8 cellular contexts compared by ENCODE assay signal in genomic region chr16:30805056-30805369, GRCh38. TPM values are rescaled to one million over a fixed set of nuclear protein-coding genes. Genes with fewer than 3 reads are reported as not detected.
A peak's percentile ranks its signal among the peaks of the same experiment; 100 is the strongest.
DNase-seq lines count a peak whose midpoint lies in the region; ATAC-seq and TF ChIP-seq lines count a peak whose summit lies in the region.

No MANE protein-coding gene starts in this region.

- TF ChIP-seq CTCF in cardiac fibroblast (IDR thresholded peaks at IDR 0.05; ENCODE audit: low read depth, low read length) (no peak), uterus (IDR thresholded peaks at IDR 0.05) (no peak)

- H3K9ac ChIP-seq in mesendoderm (ENCODE audit: low read length): peak overlapping the region; percentile 93

- no peak overlapping the region for H2AK5ac ChIP-seq in mesendoderm (ENCODE audit: low read length)

- H3K79me2 ChIP-seq in mesendoderm (ENCODE audit: control insufficient read depth, insufficient read depth, low read length): no peaks in the 10 kb centered on the region

- H3K4me3 Mint-ChIP-seq in activated T-cell treated with anti-CD3 and anti-CD28 coated beads, Interleukin-2, amount 50 U/mL, for 72 hours: peak overlapping the region; percentile 69 to 83

- no peak overlapping the region for H2BK120ac ChIP-seq in mesendoderm (ENCODE audit: low read depth, low read length)

- ATAC-seq in activated T-cell treated with anti-CD3 and anti-CD28 coated beads, Interleukin-2, amount 50 U/mL, for 72 hours (replicated peaks in 1 of 2): peak; percentile 21 to 32
- no peak for ATAC-seq in HG03135 (IDR thresholded peaks at IDR 0.05; ENCODE audit: unreplicated experiment)
- ATAC-seq in HG03139 (IDR thresholded peaks at IDR 0.05; ENCODE audit: unreplicated experiment): no peak

- intact Hi-C loops in uterus (cut with DNase I; ENCODE audit: low total_unique reads): no loop called here

- H2BK5ac ChIP-seq in mesendoderm (ENCODE audit: low read length): no peak overlapping the region

- no peak overlapping the region for H2BK15ac ChIP-seq in mesendoderm (replicated peaks; ENCODE audit: low read depth)

- peaks cover 3% of the 10 kb centered on the region for H3K4me1 ChIP-seq in mesendoderm (ENCODE audit: control insufficient read depth, low read depth, low read length)
- peaks cover 0 to 5% of the 10 kb centered on the region in 2 donors for H3K4me1 ChIP-seq in uterus

- no peaks in the 10 kb centered on the region for H3K79me1 ChIP-seq in mesendoderm (ENCODE audit: low read length)

- peak overlapping the region; percentile 62 for H3K18ac ChIP-seq in mesendoderm (ENCODE audit: low read length)

- H4K8ac ChIP-seq in mesendoderm (ENCODE audit: low read depth, low read length): peak overlapping the region; percentile 58

- H3K9me3 Mint-ChIP-seq in activated T-cell treated with anti-CD3 and anti-CD28 coated beads, Interleukin-2, amount 50 U/mL, for 72 hours: no peaks in the 10 kb centered on the region

- H3K36me3 ChIP-seq in mesendoderm (ENCODE audit: control insufficient read depth, insufficient read depth, low read length): no peaks in the 10 kb centered on the region
- no peaks in the 10 kb centered on the region for H3K36me3 ChIP-seq in uterus

- no peaks in the 10 kb centered on the region for H3K27me3 ChIP-seq in mesendoderm (ENCODE audit: insufficient read depth, low read length, poor library complexity)
- H3K27me3 ChIP-seq in uterus: no peaks in the 10 kb centered on the region

- DNase-seq in activated T-cell treated with anti-CD3 and anti-CD28 coated beads, Interleukin-2, amount 50 U/mL, for 72 hours: peak; percentile 13 to 15
- DNase-seq in activated T-cell treated with anti-CD3 and anti-CD28 coated beads, Interleukin-2, amount 50 U/mL, for 1 hour: no peak
- no peak for DNase-seq in cardiac fibroblast (ENCODE audit: low read depth in 2 of 2)
- no peak for DNase-seq in mesendoderm
- DNase-seq in uterus: no peak
- no peak for DNase-seq in SW480 (ENCODE audit: low spot score)

- TF ChIP-seq POLR2A in uterus (IDR thresholded peaks at IDR 0.05): no peak

- H3K27me3 Mint-ChIP-seq in activated T-cell treated with anti-CD3 and anti-CD28 coated beads, Interleukin-2, amount 50 U/mL, for 72 hours (ENCODE audit: low read depth): peaks cover 7% of the 10 kb centered on the region

- H3K4me3 ChIP-seq in cardiac fibroblast (replicated peaks in 1 of 2; ENCODE audit: low read depth in 2 of 2, low read length in 2 of 2) (peak overlapping the region; percentile 78 to 81), mesendoderm (ENCODE audit: low read length) (no peak overlapping the region), uterus (peak overlapping the region; percentile 55 to 69)

- peak overlapping the region; percentile 83 for H3K56ac ChIP-seq in mesendoderm (ENCODE audit: low read length)

- H3K4ac ChIP-seq in mesendoderm (ENCODE audit: low read depth, low read length): peak overlapping the region; percentile 60

- H4K5ac ChIP-seq in mesendoderm (ENCODE audit: low read length): peak overlapping the region; percentile 26

- H3K27ac ChIP-seq in mesendoderm (ENCODE audit: low read depth, low read length) (no peak overlapping the region), uterus (peak overlapping the region; percentile 88 to 92)

- peaks cover 30% of the 10 kb centered on the region for H3K4me1 Mint-ChIP-seq in activated T-cell treated with anti-CD3 and anti-CD28 coated beads, Interleukin-2, amount 50 U/mL, for 72 hours (ENCODE audit: low read depth)

- no peaks in the 10 kb centered on the region for H3K9me3 ChIP-seq in uterus

- H3K23ac ChIP-seq in mesendoderm (ENCODE audit: low read length): no peak overlapping the region

- H3K36me3 Mint-ChIP-seq in activated T-cell treated with anti-CD3 and anti-CD28 coated beads, Interleukin-2, amount 50 U/mL, for 72 hours (ENCODE audit: insufficient read depth in 2 of 2): no peaks in the 10 kb centered on the region

- H3K27ac Mint-ChIP-seq in activated T-cell treated with anti-CD3 and anti-CD28 coated beads, Interleukin-2, amount 50 U/mL, for 72 hours: peak overlapping the region; percentile 38

- no CpG with 5 or more reads among the region's 8 CpGs for WGBS in mesendoderm (ENCODE audit: extremely low coverage, insufficient coverage, low lambda C conversion rate)

- peak overlapping the region; percentile 23 for H3K4me2 ChIP-seq in mesendoderm (ENCODE audit: low read length)

RNA-seq across cellular contexts. Expression of gene ZNF629, which starts 18.0 kb away (rescaled TPM):
- total RNA-seq in activated T-cell treated with anti-CD3 and anti-CD28 coated beads, Interleukin-2, amount 50 U/mL, for 72 hours: 1 to 10 TPM; 3.7 TPM
- polyA plus RNA-seq in mesendoderm (2013, experiment 1 of 2): 10.8 TPM
- polyA plus RNA-seq in mesendoderm (2013, experiment 2 of 2): 10.3 TPM
- total RNA-seq in uterus: 10 to 100 TPM in 2 of 4 donors, 1 to 10 TPM in 2; 5.4 to 25.5 (median 10.7) TPM

RNA-seq across cellular contexts. Expression of gene RNF40, which starts 42.9 kb away (rescaled TPM):
- 10 to 100 TPM; 60.2 to 63.5 TPM for total RNA-seq in activated T-cell treated with anti-CD3 and anti-CD28 coated beads, Interleukin-2, amount 50 U/mL, for 72 hours
- 42.9 TPM for polyA plus RNA-seq in mesendoderm (2013, experiment 1 of 2)
- 41.1 TPM for polyA plus RNA-seq in mesendoderm (2013, experiment 2 of 2)
- 100 to 1,000 TPM in 2 of 4 donors, 10 to 100 TPM in 2; 20.5 to 130 (median 86.0) TPM for total RNA-seq in uterus

RNA-seq across cellular contexts. Expression of gene CFAP119, which starts 43.2 kb away (rescaled TPM):
- total RNA-seq in activated T-cell treated with anti-CD3 and anti-CD28 coated beads, Interleukin-2, amount 50 U/mL, for 72 hours: 1 to 10 TPM; 3.2 to 4.7 TPM
- 3.4 TPM for polyA plus RNA-seq in mesendoderm (2013, experiment 1 of 2)
- 2.5 TPM for polyA plus RNA-seq in mesendoderm (2013, experiment 2 of 2)
- total RNA-seq in uterus: 1 to 10 TPM in 2 of 4 donors, not detected in 2; 4.1 to 9.1 TPM

RNA-seq across cellular contexts. Expression of gene PHKG2, which starts 56.8 kb away (rescaled TPM):
- total RNA-seq in activated T-cell treated with anti-CD3 and anti-CD28 coated beads, Interleukin-2, amount 50 U/mL, for 72 hours: 10 to 100 TPM; 38.0 to 38.5 TPM
- polyA plus RNA-seq in mesendoderm (2013, experiment 1 of 2): 24.5 TPM
- polyA plus RNA-seq in mesendoderm (2013, experiment 2 of 2): 24.1 TPM
- 10 to 100 TPM; 13.5 to 44.7 (median 25.8) TPM for total RNA-seq in uterus

Comparison
In these comparisons a context has a peak if more than half of its experiments do, and no peak if none do; other contexts are left out.
1. DNase-seq: peak in activated T-cell treated with anti-CD3 and anti-CD28 coated beads, Interleukin-2, amount 50 U/mL, for 72 hours (2 of 2); none in activated T-cell treated with anti-CD3 and anti-CD28 coated beads, Interleukin-2, amount 50 U/mL, for 1 hour (single experiment), cardiac fibroblast (0 of 2), mesendoderm (single experiment), uterus (0 of 2) and SW480 (single experiment).
2. ATAC-seq: peak in activated T-cell treated with anti-CD3 and anti-CD28 coated beads, Interleukin-2, amount 50 U/mL, for 72 hours (2 of 2); none in HG03135 (single experiment) and HG03139 (single experiment).